In the genomic region with DNA sequence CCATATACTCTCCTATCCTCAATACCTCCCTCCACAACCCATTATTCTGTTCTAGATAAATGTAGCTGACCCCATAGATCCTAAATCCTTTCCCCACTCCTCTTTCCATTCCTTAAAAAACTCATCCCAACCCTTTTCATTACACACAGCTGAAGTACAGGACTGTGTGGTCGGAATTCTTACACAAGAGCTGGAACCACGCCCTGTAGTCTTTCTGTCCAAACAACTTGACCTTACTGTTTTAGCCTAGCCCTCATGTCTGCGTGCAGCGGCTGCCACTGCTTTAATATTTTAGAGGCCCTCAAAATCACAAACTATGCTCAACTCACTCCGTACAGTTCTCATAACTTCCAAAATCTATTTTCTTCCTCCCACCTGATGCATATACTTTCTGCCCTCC, we compare ENCODE assay signal across 17 cellular contexts. TPM values are rescaled to one million over a fixed set of nuclear protein-coding genes. Genes with fewer than 3 reads are reported as not detected.
"Had no signal": no experiment of that assay in that cellular context is flagged by ENCODE, and none has a peak within 500 bp of the region (broad histone marks: within the 10 kb centered on the region; RNA-seq: fewer than 3 reads in every experiment).

No MANE protein-coding gene starts in this region.

RNA-seq across cellular contexts. Expression of a gene that starts 27.3 kb away (rescaled TPM):
- total RNA-seq: activated CD4-positive, alpha-beta T cell treated with anti-CD3 and anti-CD28 coated beads for 36 hours; activated CD4-positive, alpha-beta T cell treated with anti-CD3 and anti-CD28 coated beads, Interleukin-2, amount 10 ng/mL, durations not matched to agents 7 days and 5 days; activated CD8-positive, alpha-beta T cell treated with anti-CD3 and anti-CD28 coated beads, Interleukin-2, amount 10 ng/mL, durations not matched to agents 7 days and 5 days; activated naive CD4-positive, alpha-beta T cell treated with anti-CD3 and anti-CD28 coated beads for 36 hours; activated naive CD4-positive, alpha-beta T cell treated with anti-CD3 and anti-CD28 coated beads, Interleukin-2, amount 50 U/mL, for 72 hours; activated T-cell treated with anti-CD3 and anti-CD28 coated beads, Interleukin-2, amount 50 U/mL, for 4 hours; activated T-helper 1 cell treated with anti-CD3 and anti-CD28 coated beads, Interleukin-12 subunit alpha, Interleukin-12 subunit beta, Interleukin-2, Interleukin-4 antibody, amounts not matched to agents 30 ng/mL and 10 ng/mL and 1 ng/mL, durations not matched to agents 14 hours and 24 hours and 36 hours; astrocyte; body of pancreas; IMR-90; K562; M059J; OCI-LY7; PC-9; SJCRH30; T-helper 1 cell treated with Interleukin-12 subunit alpha and Interleukin-12 subunit beta and Interleukin-4 antibody, amounts not matched to agents 30 ng/mL and 1 ng/mL, for 36 hours; T-helper 2 cell treated with Interferon-gamma antibody and Interleukin-4, amounts not matched to agents 100 ng/mL and 5 ng/mL, for 36 hours had no signal
- polyA plus RNA-seq: IMR-90, K562 had no signal

RNA-seq across cellular contexts. Expression of a gene that starts 37.5 kb away (rescaled TPM):
- total RNA-seq: astrocyte, IMR-90, M059J, PC-9, SJCRH30 had no signal
- polyA plus RNA-seq: IMR-90 had no signal

RNA-seq across cellular contexts. Expression of a gene that starts 42.0 kb away (rescaled TPM):
- total RNA-seq: activated CD4-positive, alpha-beta T cell treated with anti-CD3 and anti-CD28 coated beads for 36 hours; activated naive CD4-positive, alpha-beta T cell treated with anti-CD3 and anti-CD28 coated beads for 36 hours; activated T-cell treated with anti-CD3 and anti-CD28 coated beads, Interleukin-2, amount 50 U/mL, for 4 hours; IMR-90; K562; OCI-LY7; PC-9; SJCRH30 had no signal
- polyA plus RNA-seq: IMR-90 had no signal
